27 cellular contexts compared by ENCODE assay signal in genomic region chr20:64130876-64131275, GRCh38. TPM values are rescaled to one million over a fixed set of nuclear protein-coding genes. Genes with fewer than 3 reads are reported as not detected.
"Had no signal": no experiment of that assay in that cellular context is flagged by ENCODE, and none has a peak within 500 bp of the region (broad histone marks: within the 10 kb centered on the region; RNA-seq: fewer than 3 reads in every experiment).

No MANE protein-coding gene starts in this region.

- H3K36me3 Mint-ChIP-seq: activated naive CD8-positive, alpha-beta T cell treated with anti-CD3 and anti-CD28 coated beads, Interleukin-2, amount 10 ng/mL, durations not matched to agents 7 days and 5 days had no signal

- H3K4me3 Mint-ChIP-seq: activated CD8-positive, alpha-beta T cell treated with anti-CD3 and anti-CD28 coated beads, Interleukin-2, amount 10 ng/mL, durations not matched to agents 7 days and 5 days; activated naive CD8-positive, alpha-beta T cell treated with anti-CD3 and anti-CD28 coated beads, Interleukin-2, amount 10 ng/mL, durations not matched to agents 7 days and 5 days; endodermal cell; nephron progenitor cell had no signal

- H3K9me3 Mint-ChIP-seq: activated naive CD8-positive, alpha-beta T cell treated with anti-CD3 and anti-CD28 coated beads, Interleukin-2, amount 10 ng/mL, durations not matched to agents 7 days and 5 days had no signal

- H3K9me3 ChIP-seq: body of pancreas, colonic mucosa, prostate gland, right atrium auricular region, SK-N-SH, stomach, testis, upper lobe of left lung had no signal

- H3K4me1 Mint-ChIP-seq: activated naive CD8-positive, alpha-beta T cell treated with anti-CD3 and anti-CD28 coated beads, Interleukin-2, amount 10 ng/mL, durations not matched to agents 7 days and 5 days; endodermal cell; nephron progenitor cell had no signal

- H3K27me3 ChIP-seq: body of pancreas, colonic mucosa, right atrium auricular region, testis had no signal

- ATAC-seq: activated CD8-positive, alpha-beta T cell treated with anti-CD3 and anti-CD28 coated beads, Interleukin-2, amount 10 ng/mL, durations not matched to agents 7 days and 5 days; body of pancreas had no signal

- DNase-seq: activated CD4-positive, CD25-positive, alpha-beta regulatory T cell; activated CD8-positive, alpha-beta memory T cell treated with anti-CD3 and anti-CD28 coated beads, Interleukin-2, amount 50 U/mL, for 48 hours; activated CD8-positive, alpha-beta T cell treated with anti-CD3 and anti-CD28 coated beads, Interleukin-2, amount 10 ng/mL, durations not matched to agents 7 days and 5 days; activated gamma-delta T cell; activated naive CD8-positive, alpha-beta T cell treated with anti-CD3 and anti-CD28 coated beads, Interleukin-2, amount 10 ng/mL, durations not matched to agents 7 days and 5 days; activated T-cell treated with anti-CD3 and anti-CD28 coated beads, Interleukin-2, amount 50 U/mL, for 48 hours; amygdala; islet precursor cell; stimulated activated CD4-positive, alpha-beta T cell treated with anti-CD3 and anti-CD28 coated beads, Interleukin-4, amount 100 ng/mL, for 1 hour; stomach; T-helper 9 cell; upper lobe of left lung had no signal

- H3K27ac Mint-ChIP-seq: activated CD8-positive, alpha-beta T cell treated with anti-CD3 and anti-CD28 coated beads, Interleukin-2, amount 10 ng/mL, durations not matched to agents 7 days and 5 days; endodermal cell; nephron progenitor cell had no signal

- H3K4me3 ChIP-seq: body of pancreas, colonic mucosa, prostate gland, right atrium auricular region, skin epidermis, stomach, testis, upper lobe of left lung had no signal

- H3K36me3 ChIP-seq: colonic mucosa, prostate gland, right atrium auricular region, stomach, upper lobe of left lung had no signal

- H3K4me1 ChIP-seq: body of pancreas, colonic mucosa, prostate gland, right atrium auricular region, stomach, testis, upper lobe of left lung had no signal

- H3K27ac ChIP-seq: body of pancreas, colonic mucosa, epithelial cell of prostate, prostate gland, right atrium auricular region, skin epidermis, stomach, testis, upper lobe of left lung had no signal

RNA-seq across cellular contexts. Expression of gene NPBWR2, which starts 23.5 kb away (rescaled TPM):
- total RNA-seq: activated CD8-positive, alpha-beta T cell treated with anti-CD3 and anti-CD28 coated beads, Interleukin-2, amount 10 ng/mL, durations not matched to agents 7 days and 5 days; activated naive CD8-positive, alpha-beta T cell treated with anti-CD3 and anti-CD28 coated beads, Interleukin-2, amount 10 ng/mL, durations not matched to agents 7 days and 5 days; body of pancreas; colonic mucosa; endodermal cell; glomerular endothelial cell; left lobe of liver; mammary epithelial cell; myocyte; osteoblast; prostate gland; right atrium auricular region; stomach; upper lobe of left lung had no signal

RNA-seq across cellular contexts. Expression of gene MYT1, which starts 33.4 kb away (rescaled TPM):
- total RNA-seq: activated CD8-positive, alpha-beta T cell treated with anti-CD3 and anti-CD28 coated beads, Interleukin-2, amount 10 ng/mL, durations not matched to agents 7 days and 5 days; glomerular endothelial cell; left lobe of liver; mammary epithelial cell; myocyte; osteoblast had no signal

RNA-seq across cellular contexts. Expression of gene LKAAEAR1, which starts 46.7 kb away (rescaled TPM):
- total RNA-seq: colonic mucosa, endodermal cell, left lobe of liver, right atrium auricular region, stomach had no signal
